24 cellular contexts compared by ENCODE assay signal in genomic region chr9:36297798-36298197, GRCh38.
"Had no signal": no experiment of that assay in that cellular context is flagged by ENCODE, and none has a peak within 500 bp of the region (broad histone marks: within the 10 kb centered on the region; RNA-seq: fewer than 3 reads in every experiment).

No MANE protein-coding gene starts in this region.

- H3K9ac ChIP-seq: neural progenitor cell, parathyroid adenoma had no signal

- H3K4me2 ChIP-seq: neural progenitor cell, smooth muscle cell had no signal

- H2AFZ ChIP-seq: hepatocyte, neural progenitor cell, parathyroid adenoma had no signal

- ATAC-seq: esophagus mucosa; gastroesophageal sphincter; heart left ventricle; left lobe of liver; naive thymus-derived CD4-positive, alpha-beta T cell; sciatic nerve; stimulated activated naive CD8-positive, alpha-beta T cell treated with anti-CD3 and anti-CD28 coated beads, Interleukin-15, amount 100 ng/mL, for 72 hours had no signal

- H3K79me2 ChIP-seq: hepatocyte, parathyroid adenoma had no signal

- H3K27ac ChIP-seq: coronary artery, foreskin keratinocyte, hepatocyte, neural progenitor cell, parathyroid adenoma, thyroid gland had no signal

- H3K27me3 ChIP-seq: foreskin keratinocyte, gastroesophageal sphincter, heart left ventricle, hepatocyte, neural progenitor cell, thyroid gland had no signal

- H3K9me3 ChIP-seq: gastroesophageal sphincter, heart left ventricle, mucosa of descending colon, thyroid gland had no signal

- H3K36me3 ChIP-seq: gastroesophageal sphincter, heart left ventricle, neural progenitor cell, thyroid gland had no signal

- DNase-seq: dermis blood vessel endothelial cell; effector memory CD4-positive, alpha-beta T cell; heart left ventricle; kidney; naive thymus-derived CD4-positive, alpha-beta T cell; stimulated activated CD4-positive, alpha-beta T cell treated with anti-CD3 and anti-CD28 coated beads, Interleukin-12 subunit alpha, Interleukin-12 subunit beta, amount 100 ng/mL, for 4 hours; stimulated activated CD4-positive, alpha-beta T cell treated with anti-CD3 and anti-CD28 coated beads, Interleukin-1b, Interleukin-23, amount 100 ng/mL, for 48 hours; stimulated activated CD4-positive, alpha-beta T cell treated with anti-CD3 and anti-CD28 coated beads, Interleukin-4, amount 100 ng/mL, for 1 hour; stimulated activated CD8-positive, alpha-beta memory T cell treated with anti-CD3 and anti-CD28 coated beads, Interleukin-4, amount 100 ng/mL, for 48 hours; stimulated activated naive CD4-positive, alpha-beta T cell; stimulated activated naive CD8-positive, alpha-beta T cell treated with anti-CD3 and anti-CD28 coated beads, Interleukin-15, amount 100 ng/mL, for 72 hours; thyroid gland had no signal

- H3K4me3 ChIP-seq: coronary artery, gastroesophageal sphincter, heart left ventricle, hepatocyte, lung, mucosa of descending colon, neural progenitor cell, smooth muscle cell, thyroid gland had no signal

- H3K4me1 ChIP-seq: parathyroid adenoma had no signal
